11 cellular contexts compared by ENCODE assay signal in genomic region chr14:61368061-61368710, GRCh38. TPM values are rescaled to one million over a fixed set of nuclear protein-coding genes. Genes with fewer than 3 reads are reported as not detected.
A peak's percentile ranks its signal among the peaks of the same experiment; 100 is the strongest.
DNase-seq lines count a peak whose midpoint lies in the region; ATAC-seq lines count a peak whose summit lies in the region.
"Had no signal": no experiment of that assay in that cellular context is flagged by ENCODE, and none has a peak within 500 bp of the region (broad histone marks: within the 10 kb centered on the region; RNA-seq: fewer than 3 reads in every experiment).

No MANE protein-coding gene starts in this region.

- CTCF ChIA-PET in CD4-positive, alpha-beta memory T cell (lab: Charles Lee; ENCODE audit: partially characterized antibody): interaction anchor here (0.7 to 1.5 kb wide), 4 partner anchors 29 to 57 kb away, joined by 3 to 5 read pairs (median 4); partner anchors contain the start of gene PRKCH
- CTCF ChIA-PET in activated CD4-positive, alpha-beta memory T cell treated with anti-CD3 and anti-CD28 coated beads, Interleukin-2, amount 10 ng/mL, durations not matched to agents 7 days and 5 days (lab: Charles Lee): no interaction called here

- DNase-seq in CD1c-positive myeloid dendritic cell (ENCODE audit: extremely low spot score): peak; percentile 39
- DNase-seq in CD4-positive, alpha-beta memory T cell: no peak
- no peak for DNase-seq in activated CD4-positive, alpha-beta memory T cell treated with anti-CD3 and anti-CD28 coated beads, Interleukin-2, amount 10 ng/mL, durations not matched to agents 7 days and 5 days
- no peak for DNase-seq in left lobe of liver (ENCODE audit: low spot score)
- no peak for DNase-seq in NCI-H187 (lab: John Stamatoyannopoulos, UW)
- DNase-seq in head of caudate nucleus: no peak
- no peak for DNase-seq in NCI-H128 (lab: John Stamatoyannopoulos, UW; ENCODE audit: unreplicated experiment)
- DNase-seq: body of pancreas, NCI-H1105, NCI-H774 had no signal

- peak overlapping the region in 4 of 8 donors; percentile 8 to 62 (median 61) for H3K4me3 Mint-ChIP-seq in CD4-positive, alpha-beta memory T cell
- H3K4me3 Mint-ChIP-seq in activated CD4-positive, alpha-beta memory T cell treated with anti-CD3 and anti-CD28 coated beads, Interleukin-2, amount 10 ng/mL, durations not matched to agents 7 days and 5 days: no peak overlapping the region

- peaks cover 2 to 8% (median 3%) of the 10 kb centered on the region in 8 donors for H3K9me3 Mint-ChIP-seq in CD4-positive, alpha-beta memory T cell
- peaks cover 10% of the 10 kb centered on the region for H3K9me3 Mint-ChIP-seq in activated CD4-positive, alpha-beta memory T cell treated with anti-CD3 and anti-CD28 coated beads, Interleukin-2, amount 10 ng/mL, durations not matched to agents 7 days and 5 days

- no peak overlapping the region for H3K4me3 ChIP-seq in CD4-positive, alpha-beta memory T cell (ENCODE audit: low read length in 2 of 2)
- H3K4me3 ChIP-seq: body of pancreas had no signal

- peaks cover 32 to 53% (median 38%) of the 10 kb centered on the region in 4 donors for H3K4me1 Mint-ChIP-seq in CD4-positive, alpha-beta memory T cell
- peaks cover 49% of the 10 kb centered on the region for H3K4me1 Mint-ChIP-seq in activated CD4-positive, alpha-beta memory T cell treated with anti-CD3 and anti-CD28 coated beads, Interleukin-2, amount 10 ng/mL, durations not matched to agents 7 days and 5 days

- intact Hi-C loops in CD4-positive, alpha-beta memory T cell (cut with micrococcal nuclease): no loop called here
- intact Hi-C loops in head of caudate nucleus (cut with DNase I): no loop called here

- ATAC-seq in left lobe of liver (peak; percentile 11), GM21619 (IDR thresholded peaks at IDR 0.05; ENCODE audit: unreplicated experiment) (no peak)
- ATAC-seq: body of pancreas had no signal

- H3K4me1 ChIP-seq in CD4-positive, alpha-beta memory T cell (ENCODE audit: insufficient read depth, low read length): peaks cover 95% of the 10 kb centered on the region
- H3K4me1 ChIP-seq: body of pancreas had no signal

- peak overlapping the region in 4 of 7 donors; percentile 75 to 86 (median 82) for H3K27ac Mint-ChIP-seq in CD4-positive, alpha-beta memory T cell
- H3K27ac Mint-ChIP-seq in activated CD4-positive, alpha-beta memory T cell treated with anti-CD3 and anti-CD28 coated beads, Interleukin-2, amount 10 ng/mL, durations not matched to agents 7 days and 5 days: peak overlapping the region; percentile 47

- no peaks in the 10 kb centered on the region for H3K36me3 ChIP-seq in CD4-positive, alpha-beta memory T cell (ENCODE audit: insufficient read depth, low read length)

- H3K27me3 ChIP-seq in CD4-positive, alpha-beta memory T cell (ENCODE audit: insufficient read depth, low read length): no peaks in the 10 kb centered on the region
- H3K27me3 ChIP-seq: body of pancreas had no signal

- POLR2A ChIA-PET in CD4-positive, alpha-beta memory T cell (lab: Charles Lee; ENCODE audit: partially characterized antibody): interaction anchor here (1.1 to 1.9 kb wide), 4 partner anchors 10 to 46 kb away, joined by 3 to 9 read pairs (median 3); partner anchors contain the start of gene PRKCH
- POLR2A ChIA-PET in activated CD4-positive, alpha-beta memory T cell treated with anti-CD3 and anti-CD28 coated beads, Interleukin-2, amount 10 ng/mL, durations not matched to agents 7 days and 5 days (lab: Charles Lee): interaction anchor here (0.9 to 1.5 kb wide), 6 partner anchors 11 to 46 kb away, joined by 3 to 5 read pairs (median 3); partner anchors contain the start of gene PRKCH

- H3K9me3 ChIP-seq in CD4-positive, alpha-beta memory T cell (ENCODE audit: control insufficient read depth in 1 of 2, low read length in 2 of 2): no peaks in the 10 kb centered on the region

- no peaks in the 10 kb centered on the region for H3K27me3 Mint-ChIP-seq in CD4-positive, alpha-beta memory T cell
- H3K27me3 Mint-ChIP-seq in activated CD4-positive, alpha-beta memory T cell treated with anti-CD3 and anti-CD28 coated beads, Interleukin-2, amount 10 ng/mL, durations not matched to agents 7 days and 5 days: no peaks in the 10 kb centered on the region

- peaks cover 9 to 25% of the 10 kb centered on the region in 2 donors for H3K36me3 Mint-ChIP-seq in CD4-positive, alpha-beta memory T cell
- H3K36me3 Mint-ChIP-seq in activated CD4-positive, alpha-beta memory T cell treated with anti-CD3 and anti-CD28 coated beads, Interleukin-2, amount 10 ng/mL, durations not matched to agents 7 days and 5 days (ENCODE audit: low read depth): peaks cover 38% of the 10 kb centered on the region

- H3K27ac ChIP-seq in CD4-positive, alpha-beta memory T cell (ENCODE audit: low read depth, low read length): peak overlapping the region; percentile 22
- H3K27ac ChIP-seq: body of pancreas had no signal

RNA-seq across cellular contexts. Expression of gene PRKCH, which starts 46.8 kb away (rescaled TPM):
- 100 to 1,000 TPM; 247 to 284 TPM for total RNA-seq in CD4-positive, alpha-beta memory T cell
- polyA plus RNA-seq in CD4-positive, alpha-beta memory T cell: 100 to 1,000 TPM; 246 to 251 TPM
- 100 to 1,000 TPM; 186 to 195 TPM for total RNA-seq in activated CD4-positive, alpha-beta memory T cell treated with anti-CD3 and anti-CD28 coated beads, Interleukin-2, amount 10 ng/mL, durations not matched to agents 7 days and 5 days
- 6.4 TPM for total RNA-seq in left lobe of liver

Comparison
In these comparisons a context has a peak if more than half of its experiments do, and no peak if none do; other contexts are left out.
1. RNA of gene PRKCH, which starts 46.8 kb away (total RNA-seq): 247 to 284 TPM in CD4-positive, alpha-beta memory T cell and 186 to 195 TPM in activated CD4-positive, alpha-beta memory T cell treated with anti-CD3 and anti-CD28 coated beads, Interleukin-2, amount 10 ng/mL, durations not matched to agents 7 days and 5 days; 6.4 TPM in left lobe of liver (single experiment); every median in the first group is over 10 times any median in the second.